In the genomic region with DNA sequence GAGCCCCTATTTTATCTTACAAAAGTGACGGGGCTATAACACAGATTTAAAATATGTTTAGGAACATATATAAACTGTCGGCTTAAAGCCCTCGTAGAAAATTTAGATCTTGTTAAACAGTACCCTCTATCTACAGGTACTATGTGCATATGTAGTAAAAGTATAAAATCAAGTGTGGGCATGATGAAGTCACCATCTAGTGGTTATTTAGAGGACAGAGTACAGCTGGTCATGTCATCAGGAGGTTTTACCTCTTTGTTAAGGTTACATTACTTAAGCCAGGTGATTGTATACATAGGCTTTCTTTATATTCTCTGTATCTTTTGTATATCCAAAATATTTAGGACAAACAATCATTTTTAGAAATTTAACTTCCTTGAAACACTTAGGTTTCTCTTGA, we compare ENCODE assay signal across 2 cellular contexts.
TF ChIP-seq lines count a peak whose summit lies in the region.

No MANE protein-coding gene starts in this region.

TF ChIP-seq in A549, 52 proteins besides CTCF, POLR2A, EP300 and RAD21:
- TF ChIP-seq, protein P1, sequence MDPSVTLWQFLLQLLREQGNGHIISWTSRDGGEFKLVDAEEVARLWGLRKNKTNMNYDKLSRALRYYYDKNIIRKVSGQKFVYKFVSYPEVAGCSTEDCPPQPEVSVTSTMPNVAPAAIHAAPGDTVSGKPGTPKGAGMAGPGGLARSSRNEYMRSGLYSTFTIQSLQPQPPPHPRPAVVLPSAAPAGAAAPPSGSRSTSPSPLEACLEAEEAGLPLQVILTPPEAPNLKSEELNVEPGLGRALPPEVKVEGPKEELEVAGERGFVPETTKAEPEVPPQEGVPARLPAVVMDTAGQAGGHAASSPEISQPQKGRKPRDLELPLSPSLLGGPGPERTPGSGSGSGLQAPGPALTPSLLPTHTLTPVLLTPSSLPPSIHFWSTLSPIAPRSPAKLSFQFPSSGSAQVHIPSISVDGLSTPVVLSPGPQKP (IDR thresholded peaks at IDR 0.05; ENCODE audit: low read depth, low read length) = no peak
- TF ChIP-seq ZNF302 (CRISPR knock-in tag; IDR thresholded peaks at IDR 0.05) (no peak), NPAS2 (CRISPR knock-in tag; IDR thresholded peaks at IDR 0.05; ENCODE audit: borderline replicate concordance) (no peak), MAZ (IDR thresholded peaks at IDR 0.05; ENCODE audit: borderline replicate concordance, low read depth, low read length) (no peak), KDM5A (IDR thresholded peaks at IDR 0.05) (no peak), GATA3 (IDR thresholded peaks at IDR 0.05; ENCODE audit: borderline replicate concordance) (no peak), HEYL (CRISPR knock-in tag; IDR thresholded peaks at IDR 0.05) (no peak), POLR2AphosphoS2 (conservative IDR thresholded peaks at IDR 0.05; ENCODE audit: low read length) (no peak)

TF ChIP-seq in HCT116, 20 proteins besides CTCF, POLR2A, EP300 and RAD21:
- TF ChIP-seq TCF7L2 (IDR thresholded peaks at IDR 0.05; ENCODE audit: borderline replicate concordance, extremely low read depth, insufficient read depth, insufficient read length) (no peak), ZFX (IDR thresholded peaks at IDR 0.05) (no peak), EGR1 (IDR thresholded peaks at IDR 0.05; ENCODE audit: low read depth) (no peak)
